Comparison of ENCODE assay signal across 8 cellular contexts in genomic region chr6:90413867-90414266, GRCh38.
DNase-seq lines count a peak whose midpoint lies in the region; ATAC-seq and TF ChIP-seq lines count a peak whose summit lies in the region.

No MANE protein-coding gene starts in this region.

- ATAC-seq in HG02678 (IDR thresholded peaks at IDR 0.05; ENCODE audit: unreplicated experiment) (peak; percentile 39), HG03469 (IDR thresholded peaks at IDR 0.05; ENCODE audit: unreplicated experiment) (no peak)
- ATAC-seq in activated naive CD4-positive, alpha-beta T cell treated with anti-CD3 and anti-CD28 coated beads, Interleukin-2, amount 50 U/mL, for 72 hours, result peak; percentile 23 to 50

- H3K27ac Mint-ChIP-seq in activated naive CD4-positive, alpha-beta T cell treated with anti-CD3 and anti-CD28 coated beads, Interleukin-2, amount 50 U/mL, for 72 hours, result peak overlapping the region; percentile 80 to 92

- peaks cover 8 to 14% of the 10 kb centered on the region in 2 donors for H3K9me3 Mint-ChIP-seq in activated naive CD4-positive, alpha-beta T cell treated with anti-CD3 and anti-CD28 coated beads, Interleukin-2, amount 50 U/mL, for 72 hours

- DNase-seq in RPMI8226, result peak; percentile 16
- DNase-seq in activated naive CD4-positive, alpha-beta T cell treated with anti-CD3 and anti-CD28 coated beads, Interleukin-2, amount 50 U/mL, for 72 hours (ENCODE audit: low spot score in 2 of 2), result peak in 1 of 2 donors; percentile 52
- peak; percentile 82 for DNase-seq in iPS-NIHi7 (ENCODE audit: extremely low spot score)
- DNase-seq in stimulated activated CD4-positive, alpha-beta T cell treated with anti-CD3 and anti-CD28 coated beads, Interleukin-4, amount 100 ng/mL, for 1 hour, result peak; percentile 74
- DNase-seq in HEK293T (ENCODE audit: extremely low spot score), result no peak
- DNase-seq in AML-193 (lab: John Stamatoyannopoulos, UW), result no peak

- POLR2A ChIA-PET in HEK293T (lab: Yijun Ruan, JAX), result interaction anchor here (0.6 to 0.8 kb wide), 2 partner anchors 11 to 1102 kb away, joined by 3 read pairs; no protein-coding TSS in a partner anchor

- H3K36me3 Mint-ChIP-seq in activated naive CD4-positive, alpha-beta T cell treated with anti-CD3 and anti-CD28 coated beads, Interleukin-2, amount 50 U/mL, for 72 hours, result peaks cover 15 to 17% of the 10 kb centered on the region in 2 donors

- CTCF ChIA-PET in HEK293T (lab: Yijun Ruan, JAX), result no interaction called here

TF ChIP-seq in HEK293T, 16 proteins besides CTCF, POLR2A, EP300 and RAD21:
- TF ChIP-seq SUZ12 (IDR thresholded peaks at IDR 0.05) (no peak), TARDBP (IDR thresholded peaks at IDR 0.05) (no peak)
TF ChIP-seq in HEK293T: peak in this region for 0.

Comparison
In these comparisons a context has a peak if more than half of its experiments do, and no peak if none do; other contexts are left out.
1. DNase-seq: peak in RPMI8226 (single experiment), iPS-NIHi7 (single experiment) and stimulated activated CD4-positive, alpha-beta T cell treated with anti-CD3 and anti-CD28 coated beads, Interleukin-4, amount 100 ng/mL, for 1 hour (single experiment); none in HEK293T (single experiment) and AML-193 (0 of 2).